6 cellular contexts compared by ENCODE assay signal in the genomic region with DNA sequence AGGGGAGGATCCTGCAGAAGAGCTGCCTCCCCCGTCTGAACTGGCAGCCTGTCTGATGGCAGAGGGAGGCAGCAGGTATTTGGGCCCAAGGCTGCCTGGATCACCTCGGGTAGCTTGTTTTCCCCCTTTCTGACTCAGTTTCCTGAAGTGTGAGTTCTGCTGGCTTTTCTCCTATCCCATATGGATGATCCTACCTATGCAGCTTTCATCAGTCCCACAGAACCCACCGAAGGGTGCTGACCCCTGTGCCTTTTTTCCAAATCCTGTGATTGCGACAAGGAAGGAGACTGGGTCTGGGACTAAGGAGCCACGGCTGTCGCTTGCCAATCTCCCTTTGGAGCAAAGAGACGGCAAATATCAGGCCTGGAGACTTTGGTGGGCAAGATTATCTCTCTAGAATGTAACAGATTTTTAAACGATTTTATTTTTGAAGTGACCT.
DNase-seq lines count a peak whose midpoint lies in the region; ATAC-seq and TF ChIP-seq lines count a peak whose summit lies in the region.
"Not testable (repeated sequence)": the region's sequence is repeated elsewhere in the genome, so short reads cannot be mapped to it uniquely, and the experiment has no call there.

No MANE protein-coding gene starts in this region.

- H3K27me3 Mint-ChIP-seq in natural killer cell (ENCODE audit: low read depth in 2 of 2): not testable (repeated sequence)

- WGBS in spleen, 5 donors: 72 to 91% (median 90%) methylated on average over 8 of the region's 8 CpGs

- TF ChIP-seq POLR2A in spleen (IDR thresholded peaks at IDR 0.05): not testable (repeated sequence)

- H3K9me3 ChIP-seq in spleen: not testable (repeated sequence)

- not testable (repeated sequence) for H3K4me1 Mint-ChIP-seq in natural killer cell

- intact Hi-C loops in natural killer cell (cut with micrococcal nuclease); spleen (cut with DNase I; ENCODE audit: low total_unique reads): not testable (repeated sequence)

- H3K4me3 Mint-ChIP-seq in natural killer cell: not testable (repeated sequence)

- not testable (repeated sequence) for H3K36me3 ChIP-seq in spleen

- not testable (repeated sequence) for H3K36me3 Mint-ChIP-seq in natural killer cell

- H3K27ac Mint-ChIP-seq in natural killer cell: not testable (repeated sequence)

- ATAC-seq in natural killer cell: not testable (repeated sequence)

- peaks cover 0 to 11% of the 10 kb centered on the region in 2 donors for H3K9me3 Mint-ChIP-seq in natural killer cell

- not testable (repeated sequence) for H3K27me3 ChIP-seq in spleen (replicated peaks in 1 of 7)

- not testable (repeated sequence) for H3K27ac ChIP-seq in coronary artery, spleen

- not testable (repeated sequence) for TF ChIP-seq CTCF in coronary artery (IDR thresholded peaks at IDR 0.05); natural killer cell (IDR thresholded peaks at IDR 0.05); spleen (IDR thresholded peaks at IDR 0.05 in 8 of 11, conservative IDR thresholded peaks at IDR 0.05 in 3 of 11)

- not testable (repeated sequence) for H3K4me3 ChIP-seq in coronary artery, spleen

- H3K4me1 ChIP-seq in spleen: not testable (repeated sequence)

- DNase-seq in activated CD8-positive, alpha-beta memory T cell treated with anti-CD3 and anti-CD28 coated beads, Interleukin-2, amount 50 U/mL, for 48 hours: peak; percentile 12
- DNase-seq in coronary artery (ENCODE audit: low spot score): peak; percentile 53
- peak; percentile 39 for DNase-seq in islet precursor cell
- peak; percentile 1 for DNase-seq in natural killer cell
- peak; percentile 25 for DNase-seq in spleen
- DNase-seq in ureter (ENCODE audit: low spot score): peak; percentile 23

Comparison
In these comparisons a context has a peak if more than half of its experiments do, and no peak if none do; other contexts are left out.
1. DNase-seq: peak in every context shown above with its lines; median percentile 53 in coronary artery; 39 in islet precursor cell; 25 in spleen; 23 in ureter; 12 in activated CD8-positive, alpha-beta memory T cell treated with anti-CD3 and anti-CD28 coated beads, Interleukin-2, amount 50 U/mL, for 48 hours; 1 in natural killer cell.